1 cellular context compared by ENCODE assay signal in the genomic region with DNA sequence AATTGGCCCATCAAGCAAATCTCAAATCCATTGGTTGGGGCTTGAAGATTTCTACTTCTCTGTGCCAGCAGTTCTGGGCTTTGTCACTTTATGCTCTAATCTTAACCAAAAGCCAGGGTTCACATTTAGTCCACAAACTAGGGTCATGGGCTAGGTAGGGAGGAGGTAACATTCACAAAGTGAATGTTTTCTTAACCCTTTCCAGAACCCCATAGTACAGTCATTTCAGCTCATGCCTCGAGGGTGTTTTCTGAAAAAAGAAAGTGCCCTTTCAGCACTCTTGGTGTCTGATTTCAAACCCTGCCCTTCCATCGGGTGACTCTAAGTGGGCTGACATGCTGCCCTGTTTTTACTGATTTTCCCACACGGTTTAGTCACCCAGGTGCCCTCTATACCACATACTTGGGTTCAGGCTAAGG.
TF ChIP-seq lines count a peak whose summit lies in the region.

No MANE protein-coding gene starts in this region.

TF ChIP-seq in GM12878, 131 proteins besides CTCF, POLR2A, EP300 and RAD21:
- TF ChIP-seq, protein P1, sequence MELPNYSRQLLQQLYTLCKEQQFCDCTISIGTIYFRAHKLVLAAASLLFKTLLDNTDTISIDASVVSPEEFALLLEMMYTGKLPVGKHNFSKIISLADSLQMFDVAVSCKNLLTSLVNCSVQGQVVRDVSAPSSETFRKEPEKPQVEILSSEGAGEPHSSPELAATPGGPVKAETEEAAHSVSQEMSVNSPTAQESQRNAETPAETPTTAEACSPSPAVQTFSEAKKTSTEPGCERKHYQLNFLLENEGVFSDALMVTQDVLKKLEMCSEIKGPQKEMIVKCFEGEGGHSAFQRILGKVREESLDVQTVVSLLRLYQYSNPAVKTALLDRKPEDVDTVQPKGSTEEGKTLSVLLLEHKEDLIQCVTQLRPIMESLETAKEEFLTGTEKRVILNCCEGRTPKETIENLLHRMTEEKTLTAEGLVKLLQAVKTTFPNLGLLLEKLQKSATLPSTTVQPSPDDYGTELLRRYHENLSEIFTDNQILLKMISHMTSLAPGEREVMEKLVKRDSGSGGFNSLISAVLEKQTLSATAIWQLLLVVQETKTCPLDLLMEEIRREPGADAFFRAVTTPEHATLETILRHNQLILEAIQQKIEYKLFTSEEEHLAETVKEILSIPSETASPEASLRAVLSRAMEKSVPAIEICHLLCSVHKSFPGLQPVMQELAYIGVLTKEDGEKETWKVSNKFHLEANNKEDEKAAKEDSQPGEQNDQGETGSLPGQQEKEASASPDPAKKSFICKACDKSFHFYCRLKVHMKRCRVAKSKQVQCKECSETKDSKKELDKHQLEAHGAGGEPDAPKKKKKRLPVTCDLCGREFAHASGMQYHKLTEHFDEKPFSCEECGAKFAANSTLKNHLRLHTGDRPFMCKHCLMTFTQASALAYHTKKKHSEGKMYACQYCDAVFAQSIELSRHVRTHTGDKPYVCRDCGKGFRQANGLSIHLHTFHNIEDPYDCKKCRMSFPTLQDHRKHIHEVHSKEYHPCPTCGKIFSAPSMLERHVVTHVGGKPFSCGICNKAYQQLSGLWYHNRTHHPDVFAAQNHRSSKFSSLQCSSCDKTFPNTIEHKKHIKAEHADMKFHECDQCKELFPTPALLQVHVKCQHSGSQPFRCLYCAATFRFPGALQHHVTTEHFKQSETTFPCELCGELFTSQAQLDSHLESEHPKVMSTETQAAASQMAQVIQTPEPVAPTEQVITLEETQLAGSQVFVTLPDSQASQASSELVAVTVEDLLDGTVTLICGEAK (IDR thresholded peaks at IDR 0.05; ENCODE audit: borderline replicate concordance): no peak
- TF ChIP-seq SMC3 (IDR thresholded peaks at IDR 0.05; ENCODE audit: borderline replicate concordance, low read length): no peak
- no peak for TF ChIP-seq CEBPB (IDR thresholded peaks at IDR 0.05; ENCODE audit: borderline replicate concordance in 1 of 2, low read depth in 2 of 2, low read length in 2 of 2)
- no peak for TF ChIP-seq RBBP5 (conservative IDR thresholded peaks at IDR 0.05)
- TF ChIP-seq BHLHE40 (IDR thresholded peaks at IDR 0.05; ENCODE audit: borderline replicate concordance in 1 of 2, low read depth in 2 of 2, low read length in 1 of 2): 0 out of 4 replicates have a peak, but pooled peaks have one; percentile 8 to 23
- TF ChIP-seq, protein P2, sequence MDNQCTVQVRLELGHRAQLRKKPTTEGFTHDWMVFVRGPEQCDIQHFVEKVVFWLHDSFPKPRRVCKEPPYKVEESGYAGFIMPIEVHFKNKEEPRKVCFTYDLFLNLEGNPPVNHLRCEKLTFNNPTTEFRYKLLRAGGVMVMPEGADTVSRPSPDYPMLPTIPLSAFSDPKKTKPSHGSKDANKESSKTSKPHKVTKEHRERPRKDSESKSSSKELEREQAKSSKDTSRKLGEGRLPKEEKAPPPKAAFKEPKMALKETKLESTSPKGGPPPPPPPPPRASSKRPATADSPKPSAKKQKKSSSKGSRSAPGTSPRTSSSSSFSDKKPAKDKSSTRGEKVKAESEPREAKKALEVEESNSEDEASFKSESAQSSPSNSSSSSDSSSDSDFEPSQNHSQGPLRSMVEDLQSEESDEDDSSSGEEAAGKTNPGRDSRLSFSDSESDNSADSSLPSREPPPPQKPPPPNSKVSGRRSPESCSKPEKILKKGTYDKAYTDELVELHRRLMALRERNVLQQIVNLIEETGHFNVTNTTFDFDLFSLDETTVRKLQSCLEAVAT (IDR thresholded peaks at IDR 0.05): peak; percentile 95
- TF ChIP-seq NR2C2 (IDR thresholded peaks at IDR 0.05; ENCODE audit: borderline replicate concordance, control insufficient read depth, insufficient read length, low read depth): no peak
- no peak for TF ChIP-seq ESRRA (IDR thresholded peaks at IDR 0.05; ENCODE audit: low read length)
- TF ChIP-seq, protein P3, sequence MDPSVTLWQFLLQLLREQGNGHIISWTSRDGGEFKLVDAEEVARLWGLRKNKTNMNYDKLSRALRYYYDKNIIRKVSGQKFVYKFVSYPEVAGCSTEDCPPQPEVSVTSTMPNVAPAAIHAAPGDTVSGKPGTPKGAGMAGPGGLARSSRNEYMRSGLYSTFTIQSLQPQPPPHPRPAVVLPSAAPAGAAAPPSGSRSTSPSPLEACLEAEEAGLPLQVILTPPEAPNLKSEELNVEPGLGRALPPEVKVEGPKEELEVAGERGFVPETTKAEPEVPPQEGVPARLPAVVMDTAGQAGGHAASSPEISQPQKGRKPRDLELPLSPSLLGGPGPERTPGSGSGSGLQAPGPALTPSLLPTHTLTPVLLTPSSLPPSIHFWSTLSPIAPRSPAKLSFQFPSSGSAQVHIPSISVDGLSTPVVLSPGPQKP (IDR thresholded peaks at IDR 0.05; ENCODE audit: low read depth, low read length): no peak
- TF ChIP-seq IKZF1 (conservative IDR thresholded peaks at IDR 0.05): 0 out of 2 replicates have a peak, but pooled peaks have one; percentile 11
- peak in 1 of 2 experiments; percentile 21; a peak in 1 of 4 replicates for TF ChIP-seq IKZF2 (IDR thresholded peaks at IDR 0.05)
- no peak for TF ChIP-seq MYB (IDR thresholded peaks at IDR 0.05; ENCODE audit: borderline replicate concordance, low read depth, low read length)
- TF ChIP-seq NR2F1 (conservative IDR thresholded peaks at IDR 0.05): peak; percentile 61
- 0 out of 2 replicates have a peak, but pooled peaks have one; percentile 11 for TF ChIP-seq BCL11A (IDR thresholded peaks at IDR 0.05; ENCODE audit: low read depth, low read length)
- peak; percentile 54; the same call in 1 of the 2 replicates for TF ChIP-seq IRF4 (IDR thresholded peaks at IDR 0.05; ENCODE audit: low read depth, low read length)
- peak; percentile 71 for TF ChIP-seq JUNB (IDR thresholded peaks at IDR 0.05)
- TF ChIP-seq RUNX3 (IDR thresholded peaks at IDR 0.05; ENCODE audit: low read length): peak; percentile 17; the same call in 1 of the 2 replicates
- TF ChIP-seq SMAD5 (IDR thresholded peaks at IDR 0.05; ENCODE audit: low read depth): peak; percentile 44; the same call in 1 of the 2 replicates
- TF ChIP-seq, protein P4, sequence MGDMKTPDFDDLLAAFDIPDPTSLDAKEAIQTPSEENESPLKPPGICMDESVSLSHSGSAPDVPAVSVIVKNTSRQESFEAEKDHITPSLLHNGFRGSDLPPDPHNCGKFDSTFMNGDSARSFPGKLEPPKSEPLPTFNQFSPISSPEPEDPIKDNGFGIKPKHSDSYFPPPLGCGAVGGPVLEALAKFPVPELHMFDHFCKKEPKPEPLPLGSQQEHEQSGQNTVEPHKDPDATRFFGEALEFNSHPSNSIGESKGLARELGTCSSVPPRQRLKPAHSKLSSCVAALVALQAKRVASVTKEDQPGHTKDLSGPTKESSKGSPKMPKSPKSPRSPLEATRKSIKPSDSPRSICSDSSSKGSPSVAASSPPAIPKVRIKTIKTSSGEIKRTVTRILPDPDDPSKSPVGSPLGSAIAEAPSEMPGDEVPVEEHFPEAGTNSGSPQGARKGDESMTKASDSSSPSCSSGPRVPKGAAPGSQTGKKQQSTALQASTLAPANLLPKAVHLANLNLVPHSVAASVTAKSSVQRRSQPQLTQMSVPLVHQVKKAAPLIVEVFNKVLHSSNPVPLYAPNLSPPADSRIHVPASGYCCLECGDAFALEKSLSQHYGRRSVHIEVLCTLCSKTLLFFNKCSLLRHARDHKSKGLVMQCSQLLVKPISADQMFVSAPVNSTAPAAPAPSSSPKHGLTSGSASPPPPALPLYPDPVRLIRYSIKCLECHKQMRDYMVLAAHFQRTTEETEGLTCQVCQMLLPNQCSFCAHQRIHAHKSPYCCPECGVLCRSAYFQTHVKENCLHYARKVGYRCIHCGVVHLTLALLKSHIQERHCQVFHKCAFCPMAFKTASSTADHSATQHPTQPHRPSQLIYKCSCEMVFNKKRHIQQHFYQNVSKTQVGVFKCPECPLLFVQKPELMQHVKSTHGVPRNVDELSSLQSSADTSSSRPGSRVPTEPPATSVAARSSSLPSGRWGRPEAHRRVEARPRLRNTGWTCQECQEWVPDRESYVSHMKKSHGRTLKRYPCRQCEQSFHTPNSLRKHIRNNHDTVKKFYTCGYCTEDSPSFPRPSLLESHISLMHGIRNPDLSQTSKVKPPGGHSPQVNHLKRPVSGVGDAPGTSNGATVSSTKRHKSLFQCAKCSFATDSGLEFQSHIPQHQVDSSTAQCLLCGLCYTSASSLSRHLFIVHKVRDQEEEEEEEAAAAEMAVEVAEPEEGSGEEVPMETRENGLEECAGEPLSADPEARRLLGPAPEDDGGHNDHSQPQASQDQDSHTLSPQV (IDR thresholded peaks at IDR 0.05): no peak
- TF ChIP-seq PAX5 (IDR thresholded peaks at IDR 0.05; ENCODE audit: borderline replicate concordance, low read depth, low read length): peak; percentile 6; the same call in 1 of the 2 replicates
- no peak for TF ChIP-seq TCF12 (IDR thresholded peaks at IDR 0.05; ENCODE audit: low read depth, low read length)
- 0 out of 2 replicates have a peak, but pooled peaks have one; percentile 17 for TF ChIP-seq RCOR1 (conservative IDR thresholded peaks at IDR 0.05; ENCODE audit: low read depth, low read length)
- TF ChIP-seq TAF1 (IDR thresholded peaks at IDR 0.05; ENCODE audit: borderline replicate concordance, low read depth, low read length): 0 out of 2 replicates have a peak, but pooled peaks have one; percentile 24
- TF ChIP-seq, protein P5, sequence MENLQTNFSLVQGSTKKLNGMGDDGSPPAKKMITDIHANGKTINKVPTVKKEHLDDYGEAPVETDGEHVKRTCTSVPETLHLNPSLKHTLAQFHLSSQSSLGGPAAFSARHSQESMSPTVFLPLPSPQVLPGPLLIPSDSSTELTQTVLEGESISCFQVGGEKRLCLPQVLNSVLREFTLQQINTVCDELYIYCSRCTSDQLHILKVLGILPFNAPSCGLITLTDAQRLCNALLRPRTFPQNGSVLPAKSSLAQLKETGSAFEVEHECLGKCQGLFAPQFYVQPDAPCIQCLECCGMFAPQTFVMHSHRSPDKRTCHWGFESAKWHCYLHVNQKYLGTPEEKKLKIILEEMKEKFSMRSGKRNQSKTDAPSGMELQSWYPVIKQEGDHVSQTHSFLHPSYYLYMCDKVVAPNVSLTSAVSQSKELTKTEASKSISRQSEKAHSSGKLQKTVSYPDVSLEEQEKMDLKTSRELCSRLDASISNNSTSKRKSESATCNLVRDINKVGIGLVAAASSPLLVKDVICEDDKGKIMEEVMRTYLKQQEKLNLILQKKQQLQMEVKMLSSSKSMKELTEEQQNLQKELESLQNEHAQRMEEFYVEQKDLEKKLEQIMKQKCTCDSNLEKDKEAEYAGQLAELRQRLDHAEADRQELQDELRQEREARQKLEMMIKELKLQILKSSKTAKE (IDR thresholded peaks at IDR 0.05; ENCODE audit: low read depth, poor library complexity, severe bottlenecking): no peak
- 0 out of 2 replicates have a peak, but pooled peaks have one; percentile 11 for TF ChIP-seq DPF2 (IDR thresholded peaks at IDR 0.05)
- no peak for TF ChIP-seq LARP7 (IDR thresholded peaks at IDR 0.05)
- peak; percentile 27; the same call in 1 of the 2 replicates for TF ChIP-seq CREM (IDR thresholded peaks at IDR 0.05; ENCODE audit: low read depth)
- TF ChIP-seq POLR2AphosphoS5 (IDR thresholded peaks at IDR 0.05; ENCODE audit: low read length): peak; percentile 64
